In genomic region chr9:42852133-42852532, GRCh38 we compare ENCODE assay signal across 8 cellular contexts.
DNase-seq lines count a peak whose midpoint lies in the region; ATAC-seq, FAIRE-seq and TF ChIP-seq lines count a peak whose summit lies in the region.

No MANE protein-coding gene starts in this region.

- no peaks in the 10 kb centered on the region for H4K20me1 ChIP-seq in DND-41 (ENCODE audit: insufficient read depth, low read length)

- H3K4me2 ChIP-seq in DND-41 (ENCODE audit: insufficient read depth, low read length), result peak overlapping the region; percentile 36; the same call in 1 of the 2 replicates

- peaks cover 2% of the 10 kb centered on the region for H3K4me1 Mint-ChIP-seq in T-helper 1 cell treated with Interleukin-12 subunit alpha and Interleukin-12 subunit beta and Interleukin-4 antibody, amounts not matched to agents 30 μg/mL and 1 μg/mL, for 36 hours (ENCODE audit: low read depth)
- H3K4me1 Mint-ChIP-seq in Caco-2 (ENCODE audit: low read depth, unreplicated experiment), result no peaks in the 10 kb centered on the region

- H3K36me3 Mint-ChIP-seq in T-helper 1 cell treated with Interleukin-12 subunit alpha and Interleukin-12 subunit beta and Interleukin-4 antibody, amounts not matched to agents 30 μg/mL and 1 μg/mL, for 36 hours (ENCODE audit: low read depth), result no peaks in the 10 kb centered on the region
- no peaks in the 10 kb centered on the region for H3K36me3 Mint-ChIP-seq in Caco-2 (ENCODE audit: insufficient read depth, unreplicated experiment)

- CTCF ChIA-PET in Caco-2 (lab: Charles Lee), result no interaction called here

- H3K27me3 ChIP-seq in DND-41 (ENCODE audit: insufficient read depth, low read length, poor library complexity), result no peaks in the 10 kb centered on the region
- H3K27me3 ChIP-seq in pancreas, result no peaks in the 10 kb centered on the region
- H3K27me3 ChIP-seq in Caco-2 (replicated peaks; ENCODE audit: control insufficient read depth, insufficient read depth, low read length), result no peaks in the 10 kb centered on the region

- peak; percentile 71 for DNase-seq in DND-41
- peak; percentile 13 for DNase-seq in germinal center (ENCODE audit: low spot score)
- DNase-seq in pancreas, result peak; percentile 43 to 90 (median 74)
- DNase-seq in NCI-H2171 (lab: John Stamatoyannopoulos, UW), result no peak
- DNase-seq in Caco-2, result no peak

- H2AFZ ChIP-seq in DND-41 (ENCODE audit: low read depth, low read length), result no peak overlapping the region

- H3K79me2 ChIP-seq in DND-41 (ENCODE audit: insufficient read depth, low read length), result no peaks in the 10 kb centered on the region

- H3K4me3 ChIP-seq in DND-41 (ENCODE audit: low read depth in 1 of 2, low read length in 2 of 2) (peak overlapping the region in 1 of 2 experiments; percentile 54; a peak in 3 of 4 replicates), pancreas (peak overlapping the region in 3 of 4 donors; percentile 28 to 51 (median 46)), Caco-2 (ENCODE audit: low read depth, low read length) (no peak overlapping the region)

- peak; percentile 86 for ATAC-seq in DND-41 (ENCODE audit: insufficient read depth, low read depth)
- ATAC-seq in HG02763 (IDR thresholded peaks at IDR 0.05; ENCODE audit: unreplicated experiment), result peak; percentile 89
- peak; percentile 78 to 100 (median 96) for ATAC-seq in pancreas
- ATAC-seq in GM18870 (IDR thresholded peaks at IDR 0.05; ENCODE audit: unreplicated experiment), result no peak

- H3K36me3 ChIP-seq in DND-41 (ENCODE audit: insufficient read depth, low read length), result no peaks in the 10 kb centered on the region
- no peaks in the 10 kb centered on the region for H3K36me3 ChIP-seq in pancreas
- H3K36me3 ChIP-seq in Caco-2 (ENCODE audit: control insufficient read depth, insufficient read depth, low read length), result no peaks in the 10 kb centered on the region

- H3K9me3 ChIP-seq in DND-41 (ENCODE audit: insufficient read depth, low read length, severe bottlenecking), result no peaks in the 10 kb centered on the region
- no peaks in the 10 kb centered on the region for H3K9me3 ChIP-seq in pancreas
- H3K9me3 ChIP-seq in Caco-2, result no peaks in the 10 kb centered on the region

- peak overlapping the region; percentile 37 for H3K9ac ChIP-seq in DND-41 (ENCODE audit: low read depth, low read length)

- H3K27ac Mint-ChIP-seq in T-helper 1 cell treated with Interleukin-12 subunit alpha and Interleukin-12 subunit beta and Interleukin-4 antibody, amounts not matched to agents 30 μg/mL and 1 μg/mL, for 36 hours, result peak overlapping the region; percentile 55
- no peak overlapping the region for H3K27ac Mint-ChIP-seq in Caco-2 (ENCODE audit: unreplicated experiment)

- H3K27ac ChIP-seq in DND-41 (ENCODE audit: low read length), result peak overlapping the region; percentile 56; the same call in 1 of the 2 replicates
- H3K27ac ChIP-seq in pancreas, result peak overlapping the region in 2 of 4 donors; percentile 28 to 57

- BruUV-seq in Caco-2 (replicated peaks; lab: Mats Ljungman, UMichigan), result no TSS peak

- POLR2A ChIA-PET in Caco-2 (lab: Charles Lee), result no interaction called here

- H3K4me1 ChIP-seq in DND-41 (ENCODE audit: insufficient read depth, low read length) (no peaks in the 10 kb centered on the region), pancreas (no peaks in the 10 kb centered on the region), Caco-2 (no peaks in the 10 kb centered on the region)

- no peaks in the 10 kb centered on the region for H3K9me3 Mint-ChIP-seq in T-helper 1 cell treated with Interleukin-12 subunit alpha and Interleukin-12 subunit beta and Interleukin-4 antibody, amounts not matched to agents 30 μg/mL and 1 μg/mL, for 36 hours
- no peaks in the 10 kb centered on the region for H3K9me3 Mint-ChIP-seq in Caco-2 (ENCODE audit: unreplicated experiment)

- peak overlapping the region; percentile 95 for H3K4me3 Mint-ChIP-seq in T-helper 1 cell treated with Interleukin-12 subunit alpha and Interleukin-12 subunit beta and Interleukin-4 antibody, amounts not matched to agents 30 μg/mL and 1 μg/mL, for 36 hours
- H3K4me3 Mint-ChIP-seq in Caco-2 (ENCODE audit: unreplicated experiment), result no peak overlapping the region

- intact Hi-C loops in pancreas (cut with DNase I), result no loop called here
- intact Hi-C loops in Caco-2 (cut with micrococcal nuclease; ENCODE audit: unreplicated experiment), result no loop called here

- 1 to 6% methylated on average over 26 to 38 of the region's 38 CpGs for WGBS in pancreas, 2 donors

- no peak for FAIRE-seq in pancreas (lab: Jason Lieb, UNC)

- H3K27me3 Mint-ChIP-seq in T-helper 1 cell treated with Interleukin-12 subunit alpha and Interleukin-12 subunit beta and Interleukin-4 antibody, amounts not matched to agents 30 μg/mL and 1 μg/mL, for 36 hours (ENCODE audit: low read depth), result peaks cover 5% of the 10 kb centered on the region
- H3K27me3 Mint-ChIP-seq in Caco-2 (ENCODE audit: insufficient read depth, unreplicated experiment), result no peaks in the 10 kb centered on the region

- peak; percentile 38 for TF ChIP-seq CTCF in DND-41 (IDR thresholded peaks at IDR 0.05; ENCODE audit: borderline replicate concordance, extremely low read depth, low read length, poor library complexity, severe bottlenecking)
- TF ChIP-seq CTCF in pancreas (IDR thresholded peaks at IDR 0.05), result peak in 2 of 4 donors; percentile 28 to 30
- no peak for TF ChIP-seq CTCF in Caco-2 (IDR thresholded peaks at IDR 0.05; ENCODE audit: insufficient read depth in 1 of 2, low read depth in 1 of 2, low read length in 1 of 2, severe bottlenecking in 1 of 2, unreplicated experiment in 1 of 2)

Comparison
In these comparisons a context has a peak if more than half of its experiments do, and no peak if none do; other contexts are left out.
1. DNase-seq: peak in DND-41 (single experiment), germinal center (single experiment) and pancreas (6 of 6); none in NCI-H2171 (single experiment) and Caco-2 (0 of 2).